ENCODE assay signal across 34 cellular contexts in genomic region chr5:54965806-54966205, GRCh38. TPM values are rescaled to one million over a fixed set of nuclear protein-coding genes. Genes with fewer than 3 reads are reported as not detected.
"Had no signal": no experiment of that assay in that cellular context is flagged by ENCODE, and none has a peak within 500 bp of the region (broad histone marks: within the 10 kb centered on the region; RNA-seq: fewer than 3 reads in every experiment).

No MANE protein-coding gene starts in this region.

- ATAC-seq: activated T-cell treated with anti-CD3 and anti-CD28 coated beads, Interleukin-2, amount 50 U/mL, for 72 hours; gastrocnemius medialis; left cardiac atrium; natural killer cell; right lobe of liver; stimulated activated effector memory CD8-positive, alpha-beta T cell treated with anti-CD3 and anti-CD28 coated beads, Interleukin-12 subunit alpha, Interleukin-12 subunit beta, amount 100 ng/mL, for 72 hours had no signal

- H3K27ac Mint-ChIP-seq: activated naive CD8-positive, alpha-beta T cell treated with anti-CD3 and anti-CD28 coated beads for 36 hours; activated T-cell treated with anti-CD3 and anti-CD28 coated beads, Interleukin-2, amount 50 U/mL, for 72 hours; brain; memory B cell; natural killer cell; stimulated activated effector memory CD8-positive, alpha-beta T cell treated with anti-CD3 and anti-CD28 coated beads, Interleukin-12 subunit alpha, Interleukin-12 subunit beta, amount 100 ng/mL, for 72 hours; stimulated activated naive CD8-positive, alpha-beta T cell treated with anti-CD3 and anti-CD28 coated beads, Interleukin-15, Interleukin-2, amounts not matched to agents 100 ng/mL and 50 ng/mL, for 24 hours; T-helper 1 cell treated with Interleukin-12 subunit alpha and Interleukin-12 subunit beta and Interleukin-4 antibody, amounts not matched to agents 30 μg/mL and 1 μg/mL, for 36 hours had no signal

- H3K36me3 Mint-ChIP-seq: activated naive CD8-positive, alpha-beta T cell treated with anti-CD3 and anti-CD28 coated beads for 36 hours; brain; memory B cell; natural killer cell; stimulated activated effector memory CD8-positive, alpha-beta T cell treated with anti-CD3 and anti-CD28 coated beads, Interleukin-12 subunit alpha, Interleukin-12 subunit beta, amount 100 ng/mL, for 72 hours had no signal

- H3K4me3 Mint-ChIP-seq: activated naive CD8-positive, alpha-beta T cell treated with anti-CD3 and anti-CD28 coated beads for 36 hours; activated T-cell treated with anti-CD3 and anti-CD28 coated beads, Interleukin-2, amount 50 U/mL, for 72 hours; brain; memory B cell; natural killer cell; stimulated activated effector memory CD8-positive, alpha-beta T cell treated with anti-CD3 and anti-CD28 coated beads, Interleukin-12 subunit alpha, Interleukin-12 subunit beta, amount 100 ng/mL, for 72 hours; stimulated activated naive CD8-positive, alpha-beta T cell treated with anti-CD3 and anti-CD28 coated beads, Interleukin-15, Interleukin-2, amounts not matched to agents 100 ng/mL and 50 ng/mL, for 24 hours; T-helper 1 cell treated with Interleukin-12 subunit alpha and Interleukin-12 subunit beta and Interleukin-4 antibody, amounts not matched to agents 30 μg/mL and 1 μg/mL, for 36 hours had no signal

- H3K27me3 Mint-ChIP-seq: activated naive CD8-positive, alpha-beta T cell treated with anti-CD3 and anti-CD28 coated beads for 36 hours; stimulated activated naive CD8-positive, alpha-beta T cell treated with anti-CD3 and anti-CD28 coated beads, Interleukin-15, Interleukin-2, amounts not matched to agents 100 ng/mL and 50 ng/mL, for 24 hours had no signal

- H3K4me3 ChIP-seq: adrenal gland, cardiac muscle cell, esophagus squamous epithelium, gastrocnemius medialis, right lobe of liver, thoracic aorta had no signal

- DNase-seq: activated CD4-positive, alpha-beta T cell treated with anti-CD3 and anti-CD28 coated beads for 4 hours; activated CD4-positive, alpha-beta T cell treated with anti-CD3 and anti-CD28 coated beads, Interleukin-2, amount 50 U/mL, for 4 hours; activated naive CD4-positive, alpha-beta T cell treated with Interleukin-2 at 50 U/mL for 16 hours; activated naive CD8-positive, alpha-beta T cell treated with anti-CD3 and anti-CD28 coated beads for 36 hours; activated T-cell treated with anti-CD3 and anti-CD28 coated beads for 4 hours; activated T-cell treated with anti-CD3 and anti-CD28 coated beads, Interleukin-2, amount 50 U/mL, for 72 hours; aorta; effector CD4-positive, alpha-beta T cell; esophagus squamous epithelium; gastrocnemius medialis; head of caudate nucleus; hippocampal formation; left cardiac atrium; midbrain; natural killer cell; posterior cingulate gyrus; right lobe of liver; stimulated activated CD4-positive, alpha-beta T cell treated with anti-CD3 and anti-CD28 coated beads, Interleukin-12 subunit alpha, Interleukin-12 subunit beta, amount 100 ng/mL, for 4 hours; stimulated activated CD4-positive, alpha-beta T cell treated with anti-CD3 and anti-CD28 coated beads, Interleukin-4, amount 100 ng/mL, for 24 hours; SW 1271; T-helper 9 cell; trophoblast cell had no signal

- H3K4me1 Mint-ChIP-seq: brain, memory B cell had no signal

- H3K9me3 Mint-ChIP-seq: activated naive CD8-positive, alpha-beta T cell treated with anti-CD3 and anti-CD28 coated beads for 36 hours; activated T-cell treated with anti-CD3 and anti-CD28 coated beads, Interleukin-2, amount 50 U/mL, for 72 hours; memory B cell; natural killer cell; stimulated activated effector memory CD8-positive, alpha-beta T cell treated with anti-CD3 and anti-CD28 coated beads, Interleukin-12 subunit alpha, Interleukin-12 subunit beta, amount 100 ng/mL, for 72 hours; stimulated activated naive CD8-positive, alpha-beta T cell treated with anti-CD3 and anti-CD28 coated beads, Interleukin-15, Interleukin-2, amounts not matched to agents 100 ng/mL and 50 ng/mL, for 24 hours had no signal

RNA-seq across cellular contexts. Expression of gene ESM1, which starts 19.6 kb away (rescaled TPM):
- total RNA-seq: activated naive CD8-positive, alpha-beta T cell treated with anti-CD3 and anti-CD28 coated beads for 36 hours; chondrocyte; subcutaneous adipose tissue had no signal

RNA-seq across cellular contexts. Expression of gene GZMK, which starts 58.2 kb away (rescaled TPM):
- total RNA-seq: cardiac muscle cell, chondrocyte, osteoblast, skeletal muscle tissue had no signal
